In genomic region chr1:4486408-4487120, GRCh38 we compare ENCODE assay signal across 23 cellular contexts.
"Had no signal": no experiment of that assay in that cellular context is flagged by ENCODE, and none has a peak within 500 bp of the region (broad histone marks: within the 10 kb centered on the region; RNA-seq: fewer than 3 reads in every experiment).

No MANE protein-coding gene starts in this region.

- H3K9ac ChIP-seq: neural progenitor cell had no signal

- H3K27ac ChIP-seq: colonic mucosa, epithelial cell of prostate, gastrocnemius medialis, neural progenitor cell, psoas muscle, skin epidermis, spleen, suprapubic skin, thyroid gland had no signal

- H2AFZ ChIP-seq: neural progenitor cell had no signal

- H3K4me2 ChIP-seq: neural progenitor cell had no signal

- H3K36me3 ChIP-seq: colonic mucosa, gastrocnemius medialis, neural progenitor cell, spleen, suprapubic skin, thyroid gland had no signal

- ATAC-seq: esophagus mucosa; gastrocnemius medialis; left lobe of liver; natural killer cell treated with Interleukin-12 subunit alpha and Interleukin-12 subunit beta and Interleukin-15 and Interleukin-18, amount 100 ng/mL, for 72 hours; psoas muscle; right cardiac atrium; stimulated activated memory B cell treated with anti-CD40 and anti-IgM and Interleukin-4, amounts not matched to agents 10 μg/mL and 1 μg/mL and 100 μg/mL, for 72 hours; stimulated activated naive CD8-positive, alpha-beta T cell treated with anti-CD3 and anti-CD28 coated beads, Interleukin-15, Interleukin-2, amounts not matched to agents 100 U/mL and 50 U/mL, for 24 hours had no signal

- H3K4me1 ChIP-seq: colonic mucosa, gastrocnemius medialis, neural progenitor cell, psoas muscle, spleen, suprapubic skin had no signal

- H3K9me3 ChIP-seq: colonic mucosa, gastrocnemius medialis, psoas muscle, spleen, suprapubic skin, thyroid gland had no signal

- H3K4me3 ChIP-seq: colonic mucosa, gastrocnemius medialis, lung, neural progenitor cell, psoas muscle, skin epidermis, spleen, suprapubic skin, thyroid gland had no signal

- H3K27me3 ChIP-seq: colonic mucosa, gastrocnemius medialis, neural progenitor cell, thyroid gland had no signal

- DNase-seq: colonic mucosa; effector CD8-positive, alpha-beta T cell; endodermal cell; foreskin fibroblast; gastrocnemius medialis; head of caudate nucleus; kidney; nucleus accumbens; psoas muscle; right cardiac atrium; spleen; stimulated activated CD4-positive, alpha-beta T cell treated with anti-CD3 and anti-CD28 coated beads, Interleukin-4, amount 100 ng/mL, for 4 hours; stimulated activated naive CD8-positive, alpha-beta T cell treated with anti-CD3 and anti-CD28 coated beads, Interleukin-15, Interleukin-2, amounts not matched to agents 100 U/mL and 50 U/mL, for 24 hours; thyroid gland had no signal
